In the genomic region with DNA sequence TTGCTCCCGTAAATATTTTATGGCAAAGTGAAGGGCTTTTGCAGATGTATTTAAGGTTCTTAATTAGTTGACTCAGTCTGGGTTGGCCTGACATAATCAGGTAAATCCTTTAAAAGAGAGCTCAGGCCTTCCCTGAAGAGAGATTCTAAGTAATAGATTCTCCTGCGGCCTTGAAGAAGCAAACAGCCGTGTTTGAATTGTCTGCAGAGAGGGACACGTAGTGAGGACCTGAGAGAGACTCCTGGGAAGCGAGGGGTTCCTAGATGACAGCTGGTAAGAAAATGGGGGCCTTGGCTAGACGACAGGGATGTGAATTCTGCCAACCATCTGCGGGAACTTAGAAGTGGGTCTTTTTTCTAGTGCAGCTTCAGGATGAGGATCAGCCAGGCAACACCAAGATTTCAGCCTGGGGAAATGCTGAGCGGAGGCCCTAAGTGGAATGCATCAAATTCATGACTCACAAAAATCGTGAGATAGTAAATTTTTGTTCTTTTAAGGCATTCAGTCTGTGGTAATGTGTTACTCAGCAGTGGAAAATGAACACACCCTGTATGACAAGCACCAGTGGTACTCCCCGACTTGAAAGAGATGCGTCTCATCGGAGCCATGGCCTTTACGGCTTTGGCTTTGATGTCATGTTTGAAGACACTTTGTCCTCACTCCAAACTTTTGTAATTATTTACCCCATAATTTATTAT, we compare ENCODE assay signal across 1 cellular context.
TF ChIP-seq lines count a peak whose summit lies in the region.

No MANE protein-coding gene starts in this region.

TF ChIP-seq in SK-N-SH, 30 proteins besides CTCF, POLR2A, EP300 and RAD21 (continued from another document):
- TF ChIP-seq PBX3 (IDR thresholded peaks at IDR 0.05), result 0 out of 2 replicates have a peak, but pooled peaks have one; percentile 46
